Comparison of ENCODE assay signal across 18 cellular contexts in genomic region chr12:89208661-89209096, GRCh38.
DNase-seq lines count a peak whose midpoint lies in the region; ATAC-seq and TF ChIP-seq lines count a peak whose summit lies in the region.
"Had no signal": no experiment of that assay in that cellular context is flagged by ENCODE, and none has a peak within 500 bp of the region (broad histone marks: within the 10 kb centered on the region; RNA-seq: fewer than 3 reads in every experiment).

No MANE protein-coding gene starts in this region.

- H3K9me3 ChIP-seq in mammary epithelial cell (replicated peaks; ENCODE audit: insufficient read depth, low read length): no peaks in the 10 kb centered on the region
- H3K9me3 ChIP-seq in SK-N-SH: no peaks in the 10 kb centered on the region
- H3K9me3 ChIP-seq: neutrophil, upper lobe of left lung had no signal

- intact Hi-C loops in MCF 10A (cut with micrococcal nuclease) (no loop called here), mammary epithelial cell (cut with micrococcal nuclease) (no loop called here)

- H4K20me1 ChIP-seq in mammary epithelial cell (ENCODE audit: insufficient read depth, low read length) (no peaks in the 10 kb centered on the region), SK-N-SH (ENCODE audit: insufficient read depth) (no peaks in the 10 kb centered on the region)

- H3K4me1 ChIP-seq in mammary epithelial cell (ENCODE audit: insufficient read depth, low read length): peaks cover 14% of the 10 kb centered on the region
- peaks cover 21 to 27% of the 10 kb centered on the region in 2 experiments; a peak in 3 of 4 replicates for H3K4me1 ChIP-seq in SK-N-SH (ENCODE audit: control insufficient read depth in 1 of 2, insufficient read depth in 2 of 2, low read depth in 1 of 2, low read length in 1 of 2)

- CTCF ChIA-PET in MCF 10A (lab: Yijun Ruan, JAX) (interaction anchor here (0.5 to 0.6 kb wide), 2 partner anchors 75 to 229 kb away, joined by 3 read pairs; no protein-coding TSS in a partner anchor), mammary epithelial cell (lab: Charles Lee; ENCODE audit: low non-redundant PET) (no interaction called here), SK-N-SH (lab: Yijun Ruan, JAX) (interaction anchor here (0.6 to 1.6 kb wide), 5 partner anchors 29 to 254 kb away, joined by 3 to 5 read pairs (median 3); no protein-coding TSS in a partner anchor)

- ATAC-seq in activated naive CD8-positive, alpha-beta T cell treated with anti-CD3 and anti-CD28 coated beads, Interleukin-2, amount 50 U/mL, for 24 hours: no peak
- ATAC-seq: effector memory CD8-positive, alpha-beta T cell; left colon had no signal

- in situ Hi-C loops in mammary epithelial cell (cut with MboI; ENCODE audit: low sequenced_read_pairs in 2 of 2): no loop called here

- peaks cover 36% of the 10 kb centered on the region for H3K4me1 Mint-ChIP-seq in MCF 10A (ENCODE audit: insufficient read depth, unreplicated experiment)
- H3K4me1 Mint-ChIP-seq in activated naive CD8-positive, alpha-beta T cell treated with anti-CD3 and anti-CD28 coated beads, Interleukin-2, amount 50 U/mL, for 24 hours: peaks cover 12% of the 10 kb centered on the region

- no peaks in the 10 kb centered on the region for H3K27me3 Mint-ChIP-seq in MCF 10A (ENCODE audit: insufficient read depth, unreplicated experiment)
- no peaks in the 10 kb centered on the region for H3K27me3 Mint-ChIP-seq in activated naive CD8-positive, alpha-beta T cell treated with anti-CD3 and anti-CD28 coated beads, Interleukin-2, amount 50 U/mL, for 24 hours
- H3K27me3 Mint-ChIP-seq: effector memory CD8-positive, alpha-beta T cell had no signal

- no peak overlapping the region for H2AFZ ChIP-seq in mammary epithelial cell (ENCODE audit: low read depth, low read length)
- H2AFZ ChIP-seq in SK-N-SH (ENCODE audit: low read depth): peak overlapping the region; percentile 39; the same call in 1 of the 2 replicates

- H3K4me3 ChIP-seq in mammary epithelial cell (replicated peaks in 1 of 3; ENCODE audit: insufficient read depth in 1 of 3, low read depth in 2 of 3, low read length in 3 of 3): no peak overlapping the region
- no peak overlapping the region for H3K4me3 ChIP-seq in SK-N-SH (ENCODE audit: low read depth in 2 of 2, low read length in 1 of 2)
- no peak overlapping the region for H3K4me3 ChIP-seq in fibroblast of villous mesenchyme (ENCODE audit: low read depth, low read length)
- H3K4me3 ChIP-seq: upper lobe of left lung had no signal

- DNase-seq in MCF 10A (ENCODE audit: unreplicated experiment) (peak; percentile 36), mammary epithelial cell (no peak), SK-N-SH (peak; percentile 35), fibroblast of villous mesenchyme (ENCODE audit: low read depth) (peak; percentile 76), 8988T (no peak), NCI-H146 treated with DMSO at 0.1 percent for 48 hours (lab: John Stamatoyannopoulos, UW; ENCODE audit: unreplicated experiment) (no peak), COLO829 (ENCODE audit: low spot score) (no peak)
- no peak for DNase-seq in activated naive CD8-positive, alpha-beta T cell treated with anti-CD3 and anti-CD28 coated beads, Interleukin-2, amount 50 U/mL, for 24 hours
- DNase-seq: activated CD4-positive, CD25-positive, alpha-beta regulatory T cell; amygdala; DMS153; effector memory CD8-positive, alpha-beta T cell; left colon; NCI-H1105 treated with DMSO at 0.1 percent for 48 hours; NCI-H524 treated with DMSO at 0.1 percent for 48 hours; stimulated activated CD8-positive, alpha-beta memory T cell treated with anti-CD3 and anti-CD28 coated beads, Interleukin-4, amount 100 ng/mL, for 48 hours; upper lobe of left lung had no signal

- H3K27ac ChIP-seq in mammary epithelial cell (ENCODE audit: insufficient read depth, low read depth, low read length) (no peak overlapping the region), SK-N-SH (ENCODE audit: low read depth in 2 of 2, low read length in 1 of 2) (peak overlapping the region in 1 of 2 experiments; percentile 90; a peak in 2 of 4 replicates)
- H3K27ac ChIP-seq: neutrophil, upper lobe of left lung had no signal

- no peak overlapping the region for H3K4me3 Mint-ChIP-seq in MCF 10A (ENCODE audit: unreplicated experiment)
- H3K4me3 Mint-ChIP-seq in activated naive CD8-positive, alpha-beta T cell treated with anti-CD3 and anti-CD28 coated beads, Interleukin-2, amount 50 U/mL, for 24 hours: no peak overlapping the region
- H3K4me3 Mint-ChIP-seq: effector memory CD8-positive, alpha-beta T cell had no signal

- no peaks in the 10 kb centered on the region for H3K79me2 ChIP-seq in mammary epithelial cell (ENCODE audit: insufficient read depth, low read length)
- H3K79me2 ChIP-seq in SK-N-SH (ENCODE audit: insufficient read depth): no peaks in the 10 kb centered on the region

- no peaks in the 10 kb centered on the region for H3K36me3 Mint-ChIP-seq in MCF 10A (ENCODE audit: insufficient read depth, unreplicated experiment)
- no peaks in the 10 kb centered on the region for H3K36me3 Mint-ChIP-seq in activated naive CD8-positive, alpha-beta T cell treated with anti-CD3 and anti-CD28 coated beads, Interleukin-2, amount 50 U/mL, for 24 hours (ENCODE audit: low read depth)

- TF ChIP-seq RAD21 in SK-N-SH (IDR thresholded peaks at IDR 0.05; ENCODE audit: low read length): peak; percentile 41; the same call in 1 of the 2 replicates

- peaks cover 6% of the 10 kb centered on the region for H3F3A ChIP-seq in SK-N-SH (replicated peaks; ENCODE audit: insufficient read depth)

- BruUV-seq in MCF 10A (replicated peaks; lab: Mats Ljungman, UMichigan) (no TSS peak), mammary epithelial cell (replicated peaks; lab: Mats Ljungman, UMichigan) (no TSS peak)

- H3K4me2 ChIP-seq in mammary epithelial cell (ENCODE audit: insufficient read depth, low read depth, low read length) (no peak overlapping the region), SK-N-SH (no peak overlapping the region)

- no peaks in the 10 kb centered on the region for H3K36me3 ChIP-seq in mammary epithelial cell (ENCODE audit: insufficient read depth, low read length)
- H3K36me3 ChIP-seq in SK-N-SH (replicated peaks in 1 of 2; ENCODE audit: control insufficient read depth in 1 of 2, insufficient read depth in 2 of 2, low read length in 1 of 2): no peaks in the 10 kb centered on the region
- H3K36me3 ChIP-seq: neutrophil, upper lobe of left lung had no signal

- peak; percentile 11 to 98; a peak in 2 of 4 replicates for TF ChIP-seq EP300 in SK-N-SH (IDR thresholded peaks at IDR 0.05; ENCODE audit: borderline replicate concordance in 1 of 2, low read depth in 1 of 2, low read length in 1 of 2)

- H3K9ac ChIP-seq in mammary epithelial cell (ENCODE audit: insufficient read depth, low read length) (no peak overlapping the region), SK-N-SH (no peak overlapping the region)

- H3K9me2 ChIP-seq in SK-N-SH: no peaks in the 10 kb centered on the region

- no peaks in the 10 kb centered on the region for H3K9me3 Mint-ChIP-seq in MCF 10A (ENCODE audit: unreplicated experiment)
- H3K9me3 Mint-ChIP-seq in activated naive CD8-positive, alpha-beta T cell treated with anti-CD3 and anti-CD28 coated beads, Interleukin-2, amount 50 U/mL, for 24 hours: no peaks in the 10 kb centered on the region
- H3K9me3 Mint-ChIP-seq: effector memory CD8-positive, alpha-beta T cell had no signal

- WGBS in mammary epithelial cell (ENCODE audit: low coverage, missing lambda C conversion rate): 96% methylated on average over 2 of the region's 2 CpGs
- 17% methylated on average over 2 of the region's 2 CpGs for WGBS in SK-N-SH (ENCODE audit: low lambda C conversion rate)

- H3K27me3 ChIP-seq in mammary epithelial cell (ENCODE audit: insufficient read depth, low read length): no peaks in the 10 kb centered on the region
- no peaks in the 10 kb centered on the region for H3K27me3 ChIP-seq in SK-N-SH (ENCODE audit: insufficient read depth)
- H3K27me3 ChIP-seq: neutrophil, upper lobe of left lung had no signal

- dilution Hi-C loops in mammary epithelial cell (cut with HindIII; ENCODE audit: low sequenced_read_pairs): no loop called here

- H3K27ac Mint-ChIP-seq in MCF 10A (ENCODE audit: low read depth, unreplicated experiment): peak overlapping the region; percentile 66
- no peak overlapping the region for H3K27ac Mint-ChIP-seq in activated naive CD8-positive, alpha-beta T cell treated with anti-CD3 and anti-CD28 coated beads, Interleukin-2, amount 50 U/mL, for 24 hours
- H3K27ac Mint-ChIP-seq: effector memory CD8-positive, alpha-beta T cell had no signal

- no peak for TF ChIP-seq CTCF in MCF 10A (IDR thresholded peaks at IDR 0.05; ENCODE audit: unreplicated experiment)
- TF ChIP-seq CTCF in mammary epithelial cell (conservative IDR thresholded peaks at IDR 0.05 in 1 of 2, IDR thresholded peaks at IDR 0.05 in 1 of 2; ENCODE audit: extremely low read depth in 1 of 2, insufficient read depth in 1 of 2, low read depth in 1 of 2, low read length in 2 of 2): no peak
- TF ChIP-seq CTCF in SK-N-SH (IDR thresholded peaks at IDR 0.05): no peak
- no peak for TF ChIP-seq CTCF in fibroblast of villous mesenchyme (IDR thresholded peaks at IDR 0.05; ENCODE audit: insufficient read depth, low read depth, low read length)

- POLR2A ChIA-PET in MCF 10A (lab: Yijun Ruan, JAX): interaction anchor here (0.7 to 2.3 kb wide), 4 partner anchors 17 to 144 kb away, joined by 3 to 9 read pairs (median 4); partner anchors contain the start of gene DUSP6
- POLR2A ChIA-PET in SK-N-SH (lab: Yijun Ruan, JAX): interaction anchor here (1.2 to 1.3 kb wide), 2 partner anchors 138 to 143 kb away, joined by 3 to 7 read pairs; no protein-coding TSS in a partner anchor

TF ChIP-seq in SK-N-SH, 30 proteins besides CTCF, POLR2A, EP300 and RAD21 (continues in another document):
- TF ChIP-seq TCF12 (IDR thresholded peaks at IDR 0.05): peak; percentile 52; the same call in 1 of the 2 replicates
- 0 out of 2 replicates have a peak, but pooled peaks have one; percentile 22 for TF ChIP-seq TEAD4 (IDR thresholded peaks at IDR 0.05; ENCODE audit: borderline replicate concordance, insufficient read depth)
- TF ChIP-seq NFIC (IDR thresholded peaks at IDR 0.05; ENCODE audit: borderline replicate concordance): no peak
- TF ChIP-seq FOXJ3 (CRISPR knock-in tag; IDR thresholded peaks at IDR 0.05): peak; percentile 68; the same call in 1 of the 2 replicates
- peak; percentile 79 for TF ChIP-seq CHD2 (IDR thresholded peaks at IDR 0.05; ENCODE audit: low read length, partially characterized antibody)
- TF ChIP-seq RCOR1 (IDR thresholded peaks at IDR 0.05; ENCODE audit: low read length): peak; percentile 93
- TF ChIP-seq RFX5 (IDR thresholded peaks at IDR 0.05; ENCODE audit: low read length): peak; percentile 24; the same call in 1 of the 2 replicates

Comparison
In these comparisons a context has a peak if more than half of its experiments do, and no peak if none do; other contexts are left out.
1. DNase-seq: peak in MCF 10A (single experiment), SK-N-SH (single experiment) and fibroblast of villous mesenchyme (single experiment); none in mammary epithelial cell (single experiment), activated naive CD8-positive, alpha-beta T cell treated with anti-CD3 and anti-CD28 coated beads, Interleukin-2, amount 50 U/mL, for 24 hours (single experiment), 8988T (single experiment), NCI-H146 treated with DMSO at 0.1 percent for 48 hours (single experiment) and COLO829 (single experiment).